In the genomic region with DNA sequence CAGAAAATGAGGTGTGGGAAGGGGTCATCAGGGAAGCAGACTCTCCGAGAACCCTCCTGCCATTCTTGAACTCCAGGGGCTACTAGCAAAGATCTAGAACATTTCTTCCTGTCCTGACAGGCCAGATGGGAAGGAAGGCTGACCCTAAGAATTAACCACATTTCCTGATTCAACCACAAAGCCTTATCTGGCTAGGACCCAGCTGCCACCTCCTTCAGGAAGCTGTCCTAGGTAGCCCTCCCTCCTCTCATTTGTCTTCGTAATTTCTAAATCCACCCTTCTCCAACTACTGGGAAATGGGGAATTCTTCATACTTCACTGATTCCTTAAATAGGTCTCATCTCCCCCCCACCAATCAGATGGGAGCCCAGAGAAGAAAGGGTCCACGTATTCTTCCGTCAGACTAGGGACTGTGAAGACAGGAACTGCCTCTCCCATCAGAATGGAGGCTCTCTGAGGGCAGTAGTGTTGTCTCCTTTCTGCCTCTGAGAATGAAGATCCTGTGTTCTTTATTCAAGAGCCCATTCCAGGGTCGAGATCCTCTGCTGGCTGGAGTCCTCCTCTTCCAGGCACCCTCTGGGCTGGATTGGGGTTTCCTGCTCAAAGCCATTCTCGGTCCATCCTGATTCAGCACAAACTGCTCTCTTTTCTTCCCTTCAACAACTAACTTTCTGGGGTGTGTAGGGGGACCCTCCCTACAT, we compare ENCODE assay signal across 13 cellular contexts. TPM values are rescaled to one million over a fixed set of nuclear protein-coding genes. Genes with fewer than 3 reads are reported as not detected.
A peak's percentile ranks its signal among the peaks of the same experiment; 100 is the strongest.
DNase-seq lines count a peak whose midpoint lies in the region; ATAC-seq and TF ChIP-seq lines count a peak whose summit lies in the region.
"Had no signal": no experiment of that assay in that cellular context is flagged by ENCODE, and none has a peak within 500 bp of the region (broad histone marks: within the 10 kb centered on the region; RNA-seq: fewer than 3 reads in every experiment).

No MANE protein-coding gene starts in this region.

- H3K36me3 ChIP-seq in WERI-Rb-1 = peaks cover 19% of the 10 kb centered on the region
- H3K36me3 ChIP-seq: adrenal gland had no signal

- TF ChIP-seq CTCF in WERI-Rb-1 (IDR thresholded peaks at IDR 0.05; ENCODE audit: low read depth, low read length) (no peak), GM10248 (IDR thresholded peaks at IDR 0.05; ENCODE audit: control extremely low read depth, extremely low read depth, low read depth, missing control alignments) (no peak)

- peak overlapping the region; percentile 91 for H3K27ac ChIP-seq in WERI-Rb-1

- DNase-seq in Daoy (ENCODE audit: low read depth) = peak; percentile 30
- peak; percentile 49 for DNase-seq in LHCN-M2 (ENCODE audit: low read depth)
- DNase-seq in WERI-Rb-1 = no peak
- peak; percentile 40 for DNase-seq in kidney tubule cell (ENCODE audit: low spot score)
- no peak for DNase-seq in GM10248 (ENCODE audit: extremely low spot score)
- no peak for DNase-seq in inferior parietal cortex (ENCODE audit: extremely low spot score)
- no peak for DNase-seq in left colon
- DNase-seq in NCI-H1105 (lab: John Stamatoyannopoulos, UW) = no peak
- DNase-seq: activated CD8-positive, alpha-beta memory T cell treated with anti-CD3 and anti-CD28 coated beads, Interleukin-2, amount 10 ng/mL, durations not matched to agents 7 days and 5 days; CD4-positive, CD25-positive, alpha-beta regulatory T cell; NCI-H446 treated with DMSO at 0.1 percent for 48 hours; stimulated activated CD4-positive, alpha-beta T cell treated with anti-CD3 and anti-CD28 coated beads, Interleukin-1b, Interleukin-23, amount 100 ng/mL, for 48 hours had no signal

- POLR2A ChIA-PET in GM10248 (lab: Yijun Ruan, JAX) = no interaction called here

- no peak for ATAC-seq in left colon
- ATAC-seq: activated CD8-positive, alpha-beta memory T cell treated with anti-CD3 and anti-CD28 coated beads, Interleukin-2, amount 10 ng/mL, durations not matched to agents 7 days and 5 days had no signal

- intact Hi-C loops in left colon (cut with DNase I, micrococcal nuclease) = no loop called here

- CTCF ChIA-PET in GM10248 (lab: Yijun Ruan, JAX) = interaction anchor here (2.7 kb wide), 1 partner anchor 42 kb away, joined by 6 read pairs; no protein-coding TSS in a partner anchor

- peaks cover 2% of the 10 kb centered on the region for H3K9me3 ChIP-seq in WERI-Rb-1 (ENCODE audit: severe bottlenecking)
- H3K9me3 ChIP-seq: adrenal gland had no signal

- H3K4me3 ChIP-seq in WERI-Rb-1 (ENCODE audit: low read depth, low read length) = no peak overlapping the region

- H3K27me3 ChIP-seq in WERI-Rb-1 (ENCODE audit: insufficient read depth, low read depth, severe bottlenecking) = no peaks in the 10 kb centered on the region
- H3K27me3 ChIP-seq: adrenal gland had no signal

RNA-seq across cellular contexts. Expression of gene SAMD14, which starts 2.1 kb away (rescaled TPM):
- total RNA-seq in Daoy (2014; rRNA removed; shearing (Covaris generic)) = 1.7 and 2.6 TPM in 2 replicates
- total RNA-seq in LHCN-M2 (2014; rRNA removed) (1.1 and 1.6 TPM in 2 replicates), left colon (under 1 TPM; 0.70 to 0.92 TPM)
- polyA plus RNA-seq in LHCN-M2 (2012) = 2.3 TPM

RNA-seq across cellular contexts. Expression of gene PPP1R9B, which starts 22.7 kb away (rescaled TPM):
- 28.8 and 36.3 TPM in 2 replicates for total RNA-seq in Daoy (2014; rRNA removed; shearing (Covaris generic))
- total RNA-seq in LHCN-M2 (2014; rRNA removed) (40.6 and 42.7 TPM in 2 replicates), left colon (10 to 100 TPM; 30.6 to 34.3 TPM)
- 35.2 TPM for polyA plus RNA-seq in LHCN-M2 (2012)

RNA-seq across cellular contexts. Expression of gene PDK2, which starts 32.7 kb away (rescaled TPM):
- 4.5 and 5.7 TPM in 2 replicates for total RNA-seq in Daoy (2014; rRNA removed; shearing (Covaris generic))
- total RNA-seq in LHCN-M2 (2014; rRNA removed) (22.3 and 22.5 TPM in 2 replicates), left colon (10 to 100 TPM; 59.5 to 71.4 TPM)
- 29.7 TPM for polyA plus RNA-seq in LHCN-M2 (2012)

RNA-seq across cellular contexts. Expression of gene SGCA, which starts 38.0 kb away (rescaled TPM):
- 0.51 and 1.3 TPM in 2 replicates for total RNA-seq in Daoy (2014; rRNA removed; shearing (Covaris generic))
- total RNA-seq in LHCN-M2 (2014; rRNA removed) (200 and 207 TPM in 2 replicates), left colon (1 to 10 TPM in 1 of 2 donors, under 1 TPM in 1; 0.31 to 4.7 TPM)
- polyA plus RNA-seq in LHCN-M2 (2012) = 205 TPM
- total RNA-seq: CD4-positive, CD25-positive, alpha-beta regulatory T cell had no signal
- polyA plus RNA-seq: CD4-positive, CD25-positive, alpha-beta regulatory T cell had no signal

Comparison
In these comparisons a context has a peak if more than half of its experiments do, and no peak if none do; other contexts are left out.
1. DNase-seq: peak in Daoy (single experiment), LHCN-M2 (single experiment) and kidney tubule cell (single experiment); none in WERI-Rb-1 (single experiment), GM10248 (single experiment), inferior parietal cortex (single experiment), left colon (0 of 2) and NCI-H1105 (single experiment).